In genomic region chr2:112481528-112482228, GRCh38 we compare ENCODE assay signal across 1 cellular context.
A peak's percentile ranks its signal among the peaks of the same experiment; 100 is the strongest.
TF ChIP-seq lines count a peak whose summit lies in the region.

TTL (plus strand) TSS chr2:112482156; CDS start chr2:112482345, 189 bp downstream.

TF ChIP-seq in WTC11, 78 proteins besides CTCF, POLR2A, EP300 and RAD21 (continued from another document):
- TF ChIP-seq ZNF281 (CRISPR knock-in tag; IDR thresholded peaks at IDR 0.05), result no peak
- TF ChIP-seq ZNF671 (CRISPR knock-in tag; IDR thresholded peaks at IDR 0.05), result no peak
- TF ChIP-seq PRDM15 (CRISPR knock-in tag; IDR thresholded peaks at IDR 0.05), result peak; percentile 58; the same call in 1 of the 2 replicates
- TF ChIP-seq FOXJ3 (CRISPR knock-in tag; IDR thresholded peaks at IDR 0.05; ENCODE audit: borderline replicate concordance), result no peak
- TF ChIP-seq NR2C2 (CRISPR knock-in tag; IDR thresholded peaks at IDR 0.05), result no peak
- no peak for TF ChIP-seq SOX15 (CRISPR knock-in tag; IDR thresholded peaks at IDR 0.05)
- TF ChIP-seq TEAD1 (CRISPR knock-in tag; IDR thresholded peaks at IDR 0.05), result no peak
- no peak for TF ChIP-seq SMAD3 (CRISPR knock-in tag; IDR thresholded peaks at IDR 0.05; ENCODE audit: borderline replicate concordance)
- TF ChIP-seq GRHL2 (CRISPR knock-in tag; IDR thresholded peaks at IDR 0.05; ENCODE audit: insufficient replicate concordance, severe bottlenecking), result no peak
- no peak for TF ChIP-seq RELA (CRISPR knock-in tag; IDR thresholded peaks at IDR 0.05; ENCODE audit: borderline replicate concordance)
- no peak for TF ChIP-seq FOXP4 (CRISPR knock-in tag; IDR thresholded peaks at IDR 0.05)
- no peak for TF ChIP-seq KAT7 (CRISPR knock-in tag; IDR thresholded peaks at IDR 0.05; ENCODE audit: borderline replicate concordance)
- no peak for TF ChIP-seq ZNF396 (CRISPR knock-in tag; IDR thresholded peaks at IDR 0.05; ENCODE audit: borderline replicate concordance)
- no peak for TF ChIP-seq E2F1 (CRISPR knock-in tag; IDR thresholded peaks at IDR 0.05)
- TF ChIP-seq ATF2 (CRISPR knock-in tag; IDR thresholded peaks at IDR 0.05; ENCODE audit: borderline replicate concordance, low read depth), result no peak
- TF ChIP-seq NR1H2 (CRISPR knock-in tag; IDR thresholded peaks at IDR 0.05), result no peak
- no peak for TF ChIP-seq IRF2 (CRISPR knock-in tag; IDR thresholded peaks at IDR 0.05; ENCODE audit: borderline replicate concordance, low read depth)
- no peak for TF ChIP-seq NFATC4 (CRISPR knock-in tag; IDR thresholded peaks at IDR 0.05)
- TF ChIP-seq HMGA2 (CRISPR knock-in tag; IDR thresholded peaks at IDR 0.05), result no peak
- no peak for TF ChIP-seq ZNF219 (CRISPR knock-in tag; IDR thresholded peaks at IDR 0.05; ENCODE audit: borderline replicate concordance)
